1 cellular context compared by ENCODE assay signal in the genomic region with DNA sequence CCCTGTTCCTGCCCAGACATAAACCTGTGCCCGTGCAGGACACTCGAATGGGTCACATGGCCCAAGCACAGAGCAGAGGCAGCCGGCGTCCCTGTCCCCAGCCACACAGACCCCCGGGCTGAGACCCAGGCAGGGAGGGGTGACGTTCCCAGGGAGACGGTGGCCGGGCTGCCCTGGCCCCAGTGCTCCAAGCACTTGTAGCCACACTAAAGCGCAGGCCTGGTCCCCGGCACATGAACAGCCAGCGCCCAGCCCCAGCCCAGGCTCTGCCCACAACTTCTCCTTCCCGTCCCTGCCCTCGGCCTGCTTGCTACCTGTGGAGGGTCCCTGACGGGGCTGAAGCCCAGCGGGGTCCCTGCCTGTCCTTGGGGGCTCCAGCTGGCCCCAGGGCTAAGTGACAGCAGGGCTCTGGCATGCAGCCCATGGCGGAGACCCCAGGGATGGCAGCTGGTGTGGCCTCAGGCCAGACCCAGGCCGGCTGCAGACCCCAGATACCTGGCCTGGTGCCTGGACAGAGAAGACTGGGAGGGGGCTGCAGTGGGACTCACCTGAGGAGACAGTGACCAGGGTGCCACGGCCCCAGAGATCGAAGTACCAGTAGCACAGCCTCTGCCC.
TF ChIP-seq lines count a peak whose summit lies in the region.

No MANE protein-coding gene starts in this region.

TF ChIP-seq in GM23338, 12 proteins besides CTCF, POLR2A, EP300 and RAD21 (continued from another document):
- TF ChIP-seq, protein P1, sequence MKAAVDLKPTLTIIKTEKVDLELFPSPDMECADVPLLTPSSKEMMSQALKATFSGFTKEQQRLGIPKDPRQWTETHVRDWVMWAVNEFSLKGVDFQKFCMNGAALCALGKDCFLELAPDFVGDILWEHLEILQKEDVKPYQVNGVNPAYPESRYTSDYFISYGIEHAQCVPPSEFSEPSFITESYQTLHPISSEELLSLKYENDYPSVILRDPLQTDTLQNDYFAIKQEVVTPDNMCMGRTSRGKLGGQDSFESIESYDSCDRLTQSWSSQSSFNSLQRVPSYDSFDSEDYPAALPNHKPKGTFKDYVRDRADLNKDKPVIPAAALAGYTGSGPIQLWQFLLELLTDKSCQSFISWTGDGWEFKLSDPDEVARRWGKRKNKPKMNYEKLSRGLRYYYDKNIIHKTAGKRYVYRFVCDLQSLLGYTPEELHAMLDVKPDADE (IDR thresholded peaks at IDR 0.05): no peak
- no peak for TF ChIP-seq STAT1 (IDR thresholded peaks at IDR 0.05; ENCODE audit: unreplicated experiment)
- TF ChIP-seq POLR2AphosphoS5 (IDR thresholded peaks at IDR 0.05; ENCODE audit: low read depth): no peak
- TF ChIP-seq, protein P2, sequence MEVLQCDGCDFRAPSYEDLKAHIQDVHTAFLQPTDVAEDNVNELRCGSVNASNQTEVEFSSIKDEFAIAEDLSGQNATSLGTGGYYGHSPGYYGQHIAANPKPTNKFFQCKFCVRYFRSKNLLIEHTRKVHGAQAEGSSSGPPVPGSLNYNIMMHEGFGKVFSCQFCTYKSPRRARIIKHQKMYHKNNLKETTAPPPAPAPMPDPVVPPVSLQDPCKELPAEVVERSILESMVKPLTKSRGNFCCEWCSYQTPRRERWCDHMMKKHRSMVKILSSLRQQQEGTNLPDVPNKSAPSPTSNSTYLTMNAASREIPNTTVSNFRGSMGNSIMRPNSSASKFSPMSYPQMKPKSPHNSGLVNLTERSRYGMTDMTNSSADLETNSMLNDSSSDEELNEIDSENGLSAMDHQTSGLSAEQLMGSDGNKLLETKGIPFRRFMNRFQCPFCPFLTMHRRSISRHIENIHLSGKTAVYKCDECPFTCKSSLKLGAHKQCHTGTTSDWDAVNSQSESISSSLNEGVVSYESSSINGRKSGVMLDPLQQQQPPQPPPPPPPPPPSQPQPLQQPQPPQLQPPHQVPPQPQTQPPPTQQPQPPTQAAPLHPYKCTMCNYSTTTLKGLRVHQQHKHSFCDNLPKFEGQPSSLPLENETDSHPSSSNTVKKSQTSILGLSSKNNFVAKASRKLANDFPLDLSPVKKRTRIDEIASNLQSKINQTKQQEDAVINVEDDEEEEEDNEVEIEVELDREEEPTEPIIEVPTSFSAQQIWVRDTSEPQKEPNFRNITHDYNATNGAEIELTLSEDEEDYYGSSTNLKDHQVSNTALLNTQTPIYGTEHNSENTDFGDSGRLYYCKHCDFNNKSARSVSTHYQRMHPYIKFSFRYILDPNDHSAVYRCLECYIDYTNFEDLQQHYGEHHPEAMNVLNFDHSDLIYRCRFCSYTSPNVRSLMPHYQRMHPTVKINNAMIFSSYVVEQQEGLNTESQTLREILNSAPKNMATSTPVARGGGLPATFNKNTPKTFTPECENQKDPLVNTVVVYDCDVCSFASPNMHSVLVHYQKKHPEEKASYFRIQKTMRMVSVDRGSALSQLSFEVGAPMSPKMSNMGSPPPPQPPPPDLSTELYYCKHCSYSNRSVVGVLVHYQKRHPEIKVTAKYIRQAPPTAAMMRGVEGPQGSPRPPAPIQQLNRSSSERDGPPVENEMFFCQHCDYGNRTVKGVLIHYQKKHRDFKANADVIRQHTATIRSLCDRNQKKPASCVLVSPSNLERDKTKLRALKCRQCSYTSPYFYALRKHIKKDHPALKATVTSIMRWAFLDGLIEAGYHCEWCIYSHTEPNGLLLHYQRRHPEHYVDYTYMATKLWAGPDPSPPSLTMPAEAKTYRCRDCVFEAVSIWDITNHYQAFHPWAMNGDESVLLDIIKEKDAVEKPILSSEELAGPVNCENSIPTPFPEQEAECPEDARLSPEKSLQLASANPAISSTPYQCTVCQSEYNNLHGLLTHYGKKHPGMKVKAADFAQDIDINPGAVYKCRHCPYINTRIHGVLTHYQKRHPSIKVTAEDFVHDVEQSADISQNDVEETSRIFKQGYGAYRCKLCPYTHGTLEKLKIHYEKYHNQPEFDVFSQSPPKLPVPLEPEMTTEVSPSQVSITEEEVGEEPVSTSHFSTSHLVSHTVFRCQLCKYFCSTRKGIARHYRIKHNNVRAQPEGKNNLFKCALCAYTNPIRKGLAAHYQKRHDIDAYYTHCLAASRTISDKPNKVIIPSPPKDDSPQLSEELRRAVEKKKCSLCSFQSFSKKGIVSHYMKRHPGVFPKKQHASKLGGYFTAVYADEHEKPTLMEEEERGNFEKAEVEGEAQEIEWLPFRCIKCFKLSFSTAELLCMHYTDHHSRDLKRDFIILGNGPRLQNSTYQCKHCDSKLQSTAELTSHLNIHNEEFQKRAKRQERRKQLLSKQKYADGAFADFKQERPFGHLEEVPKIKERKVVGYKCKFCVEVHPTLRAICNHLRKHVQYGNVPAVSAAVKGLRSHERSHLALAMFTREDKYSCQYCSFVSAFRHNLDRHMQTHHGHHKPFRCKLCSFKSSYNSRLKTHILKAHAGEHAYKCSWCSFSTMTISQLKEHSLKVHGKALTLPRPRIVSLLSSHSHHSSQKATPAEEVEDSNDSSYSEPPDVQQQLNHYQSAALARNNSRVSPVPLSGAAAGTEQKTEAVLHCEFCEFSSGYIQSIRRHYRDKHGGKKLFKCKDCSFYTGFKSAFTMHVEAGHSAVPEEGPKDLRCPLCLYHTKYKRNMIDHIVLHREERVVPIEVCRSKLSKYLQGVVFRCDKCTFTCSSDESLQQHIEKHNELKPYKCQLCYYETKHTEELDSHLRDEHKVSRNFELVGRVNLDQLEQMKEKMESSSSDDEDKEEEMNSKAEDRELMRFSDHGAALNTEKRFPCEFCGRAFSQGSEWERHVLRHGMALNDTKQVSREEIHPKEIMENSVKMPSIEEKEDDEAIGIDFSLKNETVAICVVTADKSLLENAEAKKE (CRISPR knock-in tag; IDR thresholded peaks at IDR 0.05): no peak
- TF ChIP-seq CREB1 (CRISPR knock-in tag; IDR thresholded peaks at IDR 0.05; ENCODE audit: low read depth): no peak
- TF ChIP-seq EZH2 (IDR thresholded peaks at IDR 0.05; ENCODE audit: low read depth, unreplicated experiment): no peak
- no peak for TF ChIP-seq EZH2phosphoT487 (IDR thresholded peaks at IDR 0.05; ENCODE audit: unreplicated experiment)
- TF ChIP-seq ZNF114 (CRISPR knock-in tag; IDR thresholded peaks at IDR 0.05): no peak
- no peak for TF ChIP-seq ZNF331 (CRISPR knock-in tag; IDR thresholded peaks at IDR 0.05; ENCODE audit: low read depth)
- TF ChIP-seq JUNB (IDR thresholded peaks at IDR 0.05; ENCODE audit: unreplicated experiment): no peak
